Comparison of ENCODE assay signal across 8 cellular contexts in genomic region chr14:69610859-69611263, GRCh38. TPM values are rescaled to one million over a fixed set of nuclear protein-coding genes. Genes with fewer than 3 reads are reported as not detected.
DNase-seq lines count a peak whose midpoint lies in the region; ATAC-seq and TF ChIP-seq lines count a peak whose summit lies in the region.

No MANE protein-coding gene starts in this region.

- peaks cover 45% of the 10 kb centered on the region for H3K4me1 Mint-ChIP-seq in osteocyte (ENCODE audit: unreplicated experiment)

- peak overlapping the region; percentile 91 for H3K27ac Mint-ChIP-seq in osteocyte (ENCODE audit: unreplicated experiment)

- H3K27me3 Mint-ChIP-seq in osteocyte (ENCODE audit: unreplicated experiment) = no peaks in the 10 kb centered on the region

- TF ChIP-seq CTCF in osteocyte (IDR thresholded peaks at IDR 0.05) = no peak

- H3K9me3 Mint-ChIP-seq in osteocyte (ENCODE audit: unreplicated experiment) = no peaks in the 10 kb centered on the region

- ATAC-seq in esophagus mucosa (peak; percentile 0), HG03520 (IDR thresholded peaks at IDR 0.05; ENCODE audit: unreplicated experiment) (no peak)

- peaks cover 6% of the 10 kb centered on the region for H3K36me3 Mint-ChIP-seq in osteocyte (ENCODE audit: unreplicated experiment)

- H3K4me3 Mint-ChIP-seq in osteocyte (ENCODE audit: unreplicated experiment) = peak overlapping the region; percentile 79

- DNase-seq in DMS53 (lab: John Stamatoyannopoulos, UW) (peak; percentile 62), DMS53 treated with DMSO at 0.1 percent for 48 hours (lab: John Stamatoyannopoulos, UW; ENCODE audit: unreplicated experiment) (no peak), RKO (ENCODE audit: low spot score) (peak; percentile 55), osteocyte (ENCODE audit: extremely low spot score, unreplicated experiment) (no peak), NCI-H1092 (lab: John Stamatoyannopoulos, UW) (no peak), activated gamma-delta T cell treated with Interleukin-2 at 50 U/mL for 16 hours (no peak)

RNA-seq across cellular contexts. Expression of gene SUSD6, which starts 0.5 kb away (rescaled TPM):
- total RNA-seq in esophagus mucosa = 35.2 TPM
- total RNA-seq in osteocyte = 30.6 and 31.2 TPM in 2 replicates

RNA-seq across cellular contexts. Expression of gene CCDC177, which starts 36.2 kb away (rescaled TPM):
- total RNA-seq in esophagus mucosa = not detected
- not detected in 2 replicates for total RNA-seq in osteocyte

Comparison
In these comparisons a context has a peak if more than half of its experiments do, and no peak if none do; other contexts are left out.
1. DNase-seq: peak in DMS53 (single experiment) and RKO (single experiment); none in DMS53 treated with DMSO at 0.1 percent for 48 hours (single experiment), osteocyte (single experiment), NCI-H1092 (single experiment) and activated gamma-delta T cell treated with Interleukin-2 at 50 U/mL for 16 hours (single experiment).